ENCODE assay signal across 8 cellular contexts in the genomic region with DNA sequence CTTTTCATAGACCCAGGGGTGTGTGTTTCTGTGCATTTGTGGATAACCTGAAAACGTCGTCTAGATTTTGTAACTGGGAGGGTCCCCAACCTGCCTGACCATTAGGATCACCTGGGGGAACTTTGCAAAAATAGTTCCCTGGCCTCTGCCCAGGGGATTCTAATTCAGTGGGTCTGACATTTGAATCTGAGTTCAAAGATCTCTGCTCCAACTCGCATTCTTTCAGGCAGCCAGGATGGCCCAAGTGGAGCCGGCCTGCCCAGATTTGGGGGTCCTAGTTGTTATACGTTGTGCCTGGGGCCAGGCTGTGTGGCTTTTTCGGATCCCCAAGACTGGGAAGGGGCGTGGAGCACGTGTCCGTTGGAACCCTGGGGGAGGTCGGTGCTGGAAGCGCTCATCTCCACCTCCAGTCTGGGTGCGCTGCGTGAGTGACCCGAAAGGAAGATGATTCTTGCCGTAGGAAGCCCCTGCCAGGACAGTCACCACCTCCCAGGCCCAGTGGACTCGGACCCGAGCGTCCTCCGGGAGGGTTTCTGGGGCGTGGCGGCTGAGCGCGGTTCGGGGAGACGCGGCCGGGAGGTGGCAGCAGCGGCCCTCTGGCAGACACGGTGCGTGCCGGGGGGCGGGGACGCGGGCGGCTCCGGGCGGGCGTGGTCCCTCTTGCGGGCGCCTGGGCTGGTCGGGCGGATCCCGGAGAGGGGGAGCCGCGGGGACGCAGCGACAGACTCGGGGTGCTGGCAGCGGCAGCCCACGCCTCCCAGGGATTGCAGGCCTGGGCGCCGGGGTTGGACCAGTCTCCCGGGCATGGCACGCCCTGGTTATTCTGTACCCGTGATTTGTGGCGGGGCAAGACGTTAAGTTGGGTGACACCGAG. TPM values are rescaled to one million over a fixed set of nuclear protein-coding genes. Genes with fewer than 3 reads are reported as not detected.
A peak's percentile ranks its signal among the peaks of the same experiment; 100 is the strongest.
DNase-seq lines count a peak whose midpoint lies in the region; ATAC-seq and TF ChIP-seq lines count a peak whose summit lies in the region.

No MANE protein-coding gene starts in this region.

- WGBS in liver: 2% methylated on average over 58 of the region's 58 CpGs

- ATAC-seq in GM18499 (IDR thresholded peaks at IDR 0.05; ENCODE audit: insufficient read depth, unreplicated experiment) (peak; percentile 53), HG02973 (IDR thresholded peaks at IDR 0.05; ENCODE audit: unreplicated experiment) (peak; percentile 80)

- H3K4me3 Mint-ChIP-seq in dendritic cell treated with granulocyte-macrophage colony-stimulating factor and Interleukin-4, amounts not matched to agents 40 ng/mL and 50 ng/mL, for 4 days: peak overlapping the region; percentile 67

- H3K9ac ChIP-seq in liver (ENCODE audit: low read depth in 1 of 2, low read length in 2 of 2): no peak overlapping the region

- H3K9me3 ChIP-seq in liver (ENCODE audit: control insufficient read depth in 4 of 4, low read length in 3 of 4): no peaks in the 10 kb centered on the region

- peaks cover 3 to 12% (median 8%) of the 10 kb centered on the region in 4 donors for H3K4me1 ChIP-seq in liver (ENCODE audit: control insufficient read depth in 4 of 4, insufficient read depth in 4 of 4, low read length in 3 of 4)

- H3K4me1 Mint-ChIP-seq in dendritic cell treated with granulocyte-macrophage colony-stimulating factor and Interleukin-4, amounts not matched to agents 40 ng/mL and 50 ng/mL, for 4 days (ENCODE audit: low read depth): peaks cover 25% of the 10 kb centered on the region

- DNase-seq in 8988T (peak; percentile 93), NCI-H226 (peak; percentile 53)
- DNase-seq in activated CD4-positive, alpha-beta T cell treated with anti-CD3 and anti-CD28 coated beads, Interleukin-2, amount 50 U/mL, for 1 hour: peak; percentile 83
- peak; percentile 83 for DNase-seq in stimulated activated CD4-positive, alpha-beta T cell treated with anti-CD3 and anti-CD28 coated beads, Interleukin-4, amount 100 ng/mL, for 24 hours

- H3K27ac Mint-ChIP-seq in dendritic cell treated with granulocyte-macrophage colony-stimulating factor and Interleukin-4, amounts not matched to agents 40 ng/mL and 50 ng/mL, for 4 days: peak overlapping the region; percentile 62

- H3K27me3 Mint-ChIP-seq in dendritic cell treated with granulocyte-macrophage colony-stimulating factor and Interleukin-4, amounts not matched to agents 40 ng/mL and 50 ng/mL, for 4 days: peaks cover 7% of the 10 kb centered on the region

- peak overlapping the region; percentile 55 to 62 (median 61) for H3K4me3 ChIP-seq in liver (ENCODE audit: low read depth in 1 of 3, low read length in 3 of 3)

- TF ChIP-seq CTCF in liver (IDR thresholded peaks at IDR 0.05; ENCODE audit: low read depth, low read length, missing input control): peak; percentile 71

- H3K27ac ChIP-seq in liver (ENCODE audit: low read depth in 1 of 2, low read length in 2 of 2): peak overlapping the region in 1 of 2 donors; percentile 12

- no peaks in the 10 kb centered on the region for H3K36me3 Mint-ChIP-seq in dendritic cell treated with granulocyte-macrophage colony-stimulating factor and Interleukin-4, amounts not matched to agents 40 ng/mL and 50 ng/mL, for 4 days (ENCODE audit: low read depth)

- TF ChIP-seq RAD21 in liver (IDR thresholded peaks at IDR 0.05): peak; percentile 70 to 74

- H3K36me3 ChIP-seq in liver (ENCODE audit: control insufficient read depth in 4 of 4, insufficient read depth in 3 of 4, low read depth in 1 of 4, low read length in 3 of 4): no peaks in the 10 kb centered on the region

- no peaks in the 10 kb centered on the region for H3K27me3 ChIP-seq in liver (ENCODE audit: control insufficient read depth in 4 of 4, insufficient read depth in 4 of 4, low read length in 3 of 4)

- intact Hi-C loops in dendritic cell treated with granulocyte-macrophage colony-stimulating factor and Interleukin-4, amounts not matched to agents 40 ng/mL and 50 ng/mL, for 4 days (cut with micrococcal nuclease): loop anchor here (1.0 to 5.0 kb wide), 3 partner anchors 162 to 999 kb away; no protein-coding TSS in a partner anchor

- peaks cover 8% of the 10 kb centered on the region for H3K9me3 Mint-ChIP-seq in dendritic cell treated with granulocyte-macrophage colony-stimulating factor and Interleukin-4, amounts not matched to agents 40 ng/mL and 50 ng/mL, for 4 days

TF ChIP-seq in liver, 16 proteins besides CTCF, POLR2A, EP300 and RAD21:
- no peak for TF ChIP-seq YY1 (IDR thresholded peaks at IDR 0.05)
- TF ChIP-seq FOXA2 (IDR thresholded peaks at IDR 0.05): no peak
- TF ChIP-seq HNF4A (conservative IDR thresholded peaks at IDR 0.05): peak; percentile 32 to 62

RNA-seq across cellular contexts. Expression of a gene that starts 29.2 kb away (rescaled TPM):
- not detected for total RNA-seq in liver
- not detected for polyA plus RNA-seq in liver
